Comparison of ENCODE assay signal across 8 cellular contexts in genomic region chr6:110039364-110039995, GRCh38.
DNase-seq lines count a peak whose midpoint lies in the region; ATAC-seq and TF ChIP-seq lines count a peak whose summit lies in the region.

No MANE protein-coding gene starts in this region.

- peak overlapping the region; percentile 57 to 71 for H3K9ac ChIP-seq in duodenal mucosa (ENCODE audit: low read depth in 1 of 2, low read length in 2 of 2)

- peak; percentile 89 for TF ChIP-seq CTCF in CD4-positive, alpha-beta T cell (IDR thresholded peaks at IDR 0.05)
- TF ChIP-seq CTCF in right lobe of liver (IDR thresholded peaks at IDR 0.05): peak; percentile 84 to 91 (median 86)

- H3K27me3 ChIP-seq in CD4-positive, alpha-beta T cell (ENCODE audit: control insufficient read depth, insufficient read depth, low read length): no peaks in the 10 kb centered on the region
- H3K27me3 ChIP-seq in duodenal mucosa (ENCODE audit: control insufficient read depth in 1 of 2, insufficient read depth in 2 of 2, low read length in 2 of 2) (no peaks in the 10 kb centered on the region), right lobe of liver (no peaks in the 10 kb centered on the region)

- CTCF ChIA-PET in CD4-positive, alpha-beta T cell (lab: Charles Lee): interaction anchor here (0.6 to 3.1 kb wide), 31 partner anchors 9 to 1498 kb away, joined by 3 to 27 read pairs (median 4); partner anchors contain the start of gene CD164

- POLR2A ChIA-PET in CD4-positive, alpha-beta T cell (lab: Charles Lee): interaction anchor here (0.7 to 1.8 kb wide), 17 partner anchors 8 to 851 kb away, joined by 3 to 18 read pairs (median 5); partner anchors contain the start of genes AK9, CD164, CDC40 and CDK19

- no peak for TF ChIP-seq POLR2A in right lobe of liver (IDR thresholded peaks at IDR 0.05)

- H3K36me3 ChIP-seq in duodenal mucosa (ENCODE audit: control insufficient read depth in 1 of 2, insufficient read depth in 2 of 2, low read length in 2 of 2) (no peaks in the 10 kb centered on the region), right lobe of liver (no peaks in the 10 kb centered on the region)

- peak; percentile 66 to 82 (median 73) for DNase-seq in CD4-positive, alpha-beta T cell
- DNase-seq in NCI-H69 (lab: John Stamatoyannopoulos, UW): peak; percentile 82
- peak; percentile 72 to 74 for DNase-seq in activated CD4-positive, alpha-beta T cell treated with anti-CD3 and anti-CD28 coated beads, Interleukin-2, amount 50 U/mL, for 4 hours
- peak; percentile 82 to 85 (median 83) for DNase-seq in right lobe of liver
- peak; percentile 74 to 77 for DNase-seq in stimulated activated CD4-positive, alpha-beta T cell treated with anti-CD3 and anti-CD28 coated beads, Interleukin-4, amount 100 ng/mL, for 4 hours

- H3K4me3 ChIP-seq in duodenal mucosa (ENCODE audit: low read depth in 1 of 2, low read length in 2 of 2): peak overlapping the region; percentile 66 to 74
- peak overlapping the region; percentile 6 to 47 (median 39) for H3K4me3 ChIP-seq in right lobe of liver

- peak; percentile 80 for ATAC-seq in CD4-positive, alpha-beta T cell (ENCODE audit: poor library complexity)
- peak; percentile 81 for ATAC-seq in GM19438 (IDR thresholded peaks at IDR 0.05; ENCODE audit: low read depth, unreplicated experiment)
- ATAC-seq in HG03565 (IDR thresholded peaks at IDR 0.05; ENCODE audit: unreplicated experiment): peak; percentile 75
- peak; percentile 91 to 98 (median 94) for ATAC-seq in right lobe of liver

- H3K4me1 ChIP-seq in duodenal mucosa (ENCODE audit: control insufficient read depth in 1 of 2, insufficient read depth in 2 of 2, low read length in 2 of 2) (peaks cover 0 to 8% of the 10 kb centered on the region in 2 donors), right lobe of liver (peaks cover 0 to 3% (median 0%) of the 10 kb centered on the region in 4 donors)

- intact Hi-C loops in CD4-positive, alpha-beta T cell (cut with DNase I, micrococcal nuclease): loop anchor here (1.0 to 5.0 kb wide), 6 partner anchors 334 to 657 kb away; partner anchors contain the start of gene CD164 (in 1 of the 2)
- intact Hi-C loops in right lobe of liver (cut with DNase I): no loop called here

- no peaks in the 10 kb centered on the region for H3K27me3 Mint-ChIP-seq in CD4-positive, alpha-beta T cell

- WGBS in right lobe of liver (ENCODE audit: insufficient coverage, low coverage, low lambda C conversion rate, missing lambda C conversion rate): 4% methylated on average over 8 of the region's 8 CpGs

- peak overlapping the region; percentile 87 for H3K27ac Mint-ChIP-seq in CD4-positive, alpha-beta T cell

- H3K36me3 Mint-ChIP-seq in CD4-positive, alpha-beta T cell (ENCODE audit: low read depth): no peaks in the 10 kb centered on the region

- no peaks in the 10 kb centered on the region for H3K9me3 Mint-ChIP-seq in CD4-positive, alpha-beta T cell

- no peaks in the 10 kb centered on the region for H3K9me3 ChIP-seq in CD4-positive, alpha-beta T cell (ENCODE audit: control insufficient read depth, low read length)
- no peaks in the 10 kb centered on the region for H3K9me3 ChIP-seq in duodenal mucosa (ENCODE audit: control insufficient read depth in 1 of 2, low read length in 2 of 2)
- H3K9me3 ChIP-seq in right lobe of liver: no peaks in the 10 kb centered on the region

- H3K4me3 Mint-ChIP-seq in CD4-positive, alpha-beta T cell: peak overlapping the region; percentile 90

- peak overlapping the region; percentile 44 for H3K27ac ChIP-seq in CD4-positive, alpha-beta T cell (ENCODE audit: low read depth, low read length)
- H3K27ac ChIP-seq in duodenal mucosa (ENCODE audit: low read depth, low read length) (no peak overlapping the region), right lobe of liver (peak overlapping the region in 2 of 3 donors; percentile 6 to 15)

- H3K4me1 Mint-ChIP-seq in CD4-positive, alpha-beta T cell (ENCODE audit: low read depth): peaks cover 13% of the 10 kb centered on the region

Comparison
In these comparisons a context has a peak if more than half of its experiments do, and no peak if none do; other contexts are left out.
1. intact Hi-C loops: an anchor here in CD4-positive, alpha-beta T cell (1.0 to 5.0 kb wide); none called in right lobe of liver.